In genomic region chr7:102195361-102195760, GRCh38 we compare ENCODE assay signal across 8 cellular contexts.
"Had no signal": no experiment of that assay in that cellular context is flagged by ENCODE, and none has a peak within 500 bp of the region (broad histone marks: within the 10 kb centered on the region; RNA-seq: fewer than 3 reads in every experiment).

No MANE protein-coding gene starts in this region.

- FAIRE-seq: H1, H54, HTR-8/SVneo had no signal

- H3K4me3 Mint-ChIP-seq: GM23338, H9, IgD-negative memory B cell had no signal

- H3K4me1 Mint-ChIP-seq: IgD-negative memory B cell had no signal

- H3K9me3 Mint-ChIP-seq: GM23338, H9, IgD-negative memory B cell had no signal

- H3K27ac Mint-ChIP-seq: GM23338 had no signal

- H3K4me3 ChIP-seq: GM23338 had no signal

- DNase-seq: H9, HCEC 1CT, KG1 had no signal

- ATAC-seq: GM23338 had no signal

- H3K27me3 Mint-ChIP-seq: IgD-negative memory B cell had no signal

- H2AFZ ChIP-seq: GM23338 had no signal

- H3K4me2 ChIP-seq: GM23338 had no signal
